Comparison of ENCODE assay signal across 21 cellular contexts in the genomic region with DNA sequence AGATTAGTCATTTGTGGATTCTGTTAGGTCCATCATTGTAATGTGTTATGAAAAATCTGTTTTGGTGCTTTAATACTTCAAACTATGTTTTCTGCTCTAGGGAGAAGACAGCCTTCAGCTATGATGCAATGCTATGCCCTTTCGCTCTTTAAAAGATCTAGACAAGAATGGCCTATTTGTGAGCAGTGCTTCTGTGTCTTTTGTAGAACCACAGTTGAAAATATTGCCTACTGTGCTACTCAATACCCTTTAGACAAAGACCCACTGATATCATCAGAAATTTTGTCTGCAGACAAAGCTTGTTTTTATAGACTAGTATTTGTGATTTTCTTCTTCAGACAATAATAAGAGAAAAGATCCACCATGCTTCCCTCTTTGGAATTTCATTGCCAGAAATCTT. TPM values are rescaled to one million over a fixed set of nuclear protein-coding genes. Genes with fewer than 3 reads are reported as not detected.
"Had no signal": no experiment of that assay in that cellular context is flagged by ENCODE, and none has a peak within 500 bp of the region (broad histone marks: within the 10 kb centered on the region; RNA-seq: fewer than 3 reads in every experiment).

No MANE protein-coding gene starts in this region.

- H3K27ac ChIP-seq: RWPE1 had no signal

- H3K27me3 ChIP-seq: MG63 had no signal

- DNase-seq: KBM-7, MG63, NCI-H1092, NCI-H1105 treated with DMSO at 0.1 percent for 48 hours, NCI-H1417 treated with DMSO at 0.1 percent for 48 hours, NCI-H146, NCI-H1694 treated with DMSO at 0.1 percent for 48 hours, NCI-H1930, NCI-H2081, NCI-H2107, NCI-H226, NCI-H446, NCI-H510A, NCI-H524 treated with DMSO at 0.1 percent for 48 hours, NCI-H69, NCI-H774, SHP77 had no signal

- ATAC-seq: Panc1, SK-N-SH treated with all-trans-retinoic acid at 6 μM for 48 hours had no signal

- H3K36me3 ChIP-seq: MG63 had no signal

- H3K9me3 ChIP-seq: MG63 had no signal

- H3K4me3 ChIP-seq: MG63 had no signal

RNA-seq across cellular contexts. Expression of a gene that starts 44.6 kb away (rescaled TPM):
- total RNA-seq: HT-29 had no signal
